Comparison of ENCODE assay signal across 8 cellular contexts in the genomic region with DNA sequence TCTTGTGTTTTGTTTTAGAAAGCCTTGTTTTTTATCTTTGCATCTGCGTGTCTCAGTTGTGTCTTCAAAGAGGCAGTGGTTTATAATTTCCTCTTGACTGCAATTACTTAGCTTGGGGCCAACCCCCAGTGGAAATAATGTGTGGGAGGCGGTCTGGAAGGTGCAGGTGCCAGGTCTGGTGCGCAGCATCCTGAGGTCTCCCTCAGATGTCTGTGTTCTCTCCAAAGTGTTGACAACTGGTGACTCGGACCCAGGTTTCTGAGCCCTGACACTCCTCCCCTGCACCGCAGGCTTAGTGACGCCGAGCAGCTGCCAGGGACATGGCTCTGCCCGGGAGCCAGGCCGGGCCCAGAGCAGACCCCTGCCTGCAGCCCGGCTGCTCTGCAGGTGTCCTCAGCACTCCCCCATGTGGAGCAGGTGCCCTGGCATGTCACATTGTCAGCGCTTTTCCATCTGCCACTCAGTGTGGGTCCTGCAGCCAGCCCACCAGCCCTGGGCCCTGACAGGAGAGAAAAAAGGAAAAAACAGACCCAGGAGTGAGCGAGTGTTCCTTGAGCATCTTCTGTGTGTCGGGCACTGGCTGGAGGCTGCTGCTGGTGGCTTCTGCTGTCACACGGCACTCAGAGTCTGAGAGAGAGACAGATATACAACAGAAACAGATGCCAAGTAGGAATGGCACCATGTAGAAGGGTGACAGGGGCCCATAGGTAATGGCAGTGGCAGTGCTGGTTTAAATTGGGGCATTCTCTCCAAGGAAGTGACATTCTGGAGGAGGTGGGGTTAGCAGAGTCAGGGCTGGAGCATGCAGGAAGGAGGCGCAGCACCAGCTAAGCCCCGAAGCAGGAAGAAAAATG. TPM values are rescaled to one million over a fixed set of nuclear protein-coding genes. Genes with fewer than 3 reads are reported as not detected.
A peak's percentile ranks its signal among the peaks of the same experiment; 100 is the strongest.
DNase-seq lines count a peak whose midpoint lies in the region; ATAC-seq and TF ChIP-seq lines count a peak whose summit lies in the region.

No MANE protein-coding gene starts in this region.

- H3K4me1 ChIP-seq in OCI-LY7 (ENCODE audit: insufficient read depth, low read length, poor library complexity, severe bottlenecking) (peaks cover 54% of the 10 kb centered on the region), spleen (peaks cover 19 to 51% (median 39%) of the 10 kb centered on the region in 6 donors)

- H3K79me2 ChIP-seq in OCI-LY7 (ENCODE audit: insufficient read depth, low read depth, low read length), result no peaks in the 10 kb centered on the region

- POLR2A ChIA-PET in OCI-LY7 (lab: Charles Lee), result interaction anchor here (0.7 to 1.5 kb wide), 4 partner anchors 9 to 64 kb away, joined by 3 to 4 read pairs (median 4); no protein-coding TSS in a partner anchor

- no peaks in the 10 kb centered on the region for H3K9me2 ChIP-seq in OCI-LY7 (ENCODE audit: insufficient read depth, low read length)

- no TSS peak for BruUV-seq in OCI-LY7 (replicated peaks; lab: Mats Ljungman, UMichigan)

- peak overlapping the region; percentile 67 for H3K27ac ChIP-seq in OCI-LY7 (ENCODE audit: low read depth, low read length, poor library complexity, severe bottlenecking)
- peak overlapping the region in 4 of 8 donors; percentile 34 to 73 (median 58) for H3K27ac ChIP-seq in spleen

- 40 to 54% (median 50%) methylated on average over 11 to 16 of the region's 16 CpGs for WGBS in spleen, 5 donors

- H2AFZ ChIP-seq in OCI-LY7 (ENCODE audit: low read length), result peak overlapping the region; percentile 41; the same call in 1 of the 2 replicates

- no peaks in the 10 kb centered on the region for H3K36me3 ChIP-seq in OCI-LY7 (ENCODE audit: insufficient read depth, low read length)
- peaks cover 0 to 65% (median 5%) of the 10 kb centered on the region in 6 donors for H3K36me3 ChIP-seq in spleen

- DNase-seq in GM13976 (ENCODE audit: low spot score) (peak; percentile 66), OCI-LY7 (ENCODE audit: low spot score) (peak; percentile 80), spleen (peak; percentile 82), dermis blood vessel endothelial cell (no peak), ACHN (no peak), inferior parietal cortex (ENCODE audit: extremely low spot score) (no peak)
- DNase-seq in activated T-helper 9 cell treated with anti-CD3 and anti-CD28 coated beads, Interleukin-2, amount 50 U/mL, for 16 hours (ENCODE audit: low read depth), result peak; percentile 62

- intact Hi-C loops in OCI-LY7 (cut with micrococcal nuclease; ENCODE audit: unreplicated experiment), result loop anchor here (5.0 kb wide), 1 partner anchor 158 kb away; the partner anchor contains the start of gene MAN1C1
- intact Hi-C loops in spleen (cut with DNase I; ENCODE audit: low total_unique reads), result no loop called here

- peak overlapping the region; percentile 14 for H3K4me3 ChIP-seq in OCI-LY7 (ENCODE audit: low read depth, low read length, poor library complexity, severe bottlenecking)
- H3K4me3 ChIP-seq in spleen, result peak overlapping the region in 2 of 8 donors; percentile 1 to 37

- H3K9me3 ChIP-seq in OCI-LY7 (ENCODE audit: low read length) (no peaks in the 10 kb centered on the region), spleen (no peaks in the 10 kb centered on the region)

- no peaks in the 10 kb centered on the region for H4K20me1 ChIP-seq in OCI-LY7 (ENCODE audit: insufficient read depth, low read length)

- no peak for TF ChIP-seq POLR2A in spleen (IDR thresholded peaks at IDR 0.05)

- no peak for ATAC-seq in HG02884 (IDR thresholded peaks at IDR 0.05; ENCODE audit: unreplicated experiment)

- H3K27me3 ChIP-seq in spleen (replicated peaks in 1 of 7), result no peaks in the 10 kb centered on the region

- CTCF ChIA-PET in OCI-LY7 (lab: Charles Lee; ENCODE audit: unreplicated experiment), result no interaction called here

- TF ChIP-seq CTCF in GM13976 (IDR thresholded peaks at IDR 0.05; ENCODE audit: borderline replicate concordance, control extremely low read depth, extremely low read depth, insufficient read depth, missing control alignments), result no peak
- peak; percentile 50 for TF ChIP-seq CTCF in OCI-LY7 (conservative IDR thresholded peaks at IDR 0.05; ENCODE audit: low read length)
- no peak for TF ChIP-seq CTCF in spleen (IDR thresholded peaks at IDR 0.05 in 8 of 11, conservative IDR thresholded peaks at IDR 0.05 in 3 of 11)

- H3K4me2 ChIP-seq in OCI-LY7 (ENCODE audit: low read length), result peak overlapping the region; percentile 62

- in situ Hi-C loops in GM13976 (cut with MboI; ENCODE audit: low sequenced_read_pairs, unreplicated experiment) (no loop called here), ACHN (cut with HindIII; ENCODE audit: low pct_ligation_motif_present, low pct_unique_long_range_greater_than_20kb, low sequenced_read_pairs) (no loop called here)

RNA-seq across cellular contexts. Expression of gene SELENON, which starts 24.8 kb away (rescaled TPM):
- 5.6 and 9.9 TPM in 2 replicates for total RNA-seq in OCI-LY7 (2014; rRNA removed; shearing (Covaris generic))
- total RNA-seq in OCI-LY7 (2022) (28.1 and 28.3 TPM in 2 replicates), spleen (10 to 100 TPM; 41.4 to 80.9 (median 59.2) TPM), dermis blood vessel endothelial cell (34.7 and 100 TPM in 2 replicates)
- polyA plus RNA-seq in spleen, result 10 to 100 TPM in 1 of 3 donors, 1 to 10 TPM in 2; 9.7 to 25.8 (median 9.7) TPM

RNA-seq across cellular contexts. Expression of gene MTFR1L, which starts 44.6 kb away (rescaled TPM):
- 33.6 and 35.3 TPM in 2 replicates for total RNA-seq in OCI-LY7 (2014; rRNA removed; shearing (Covaris generic))
- total RNA-seq in OCI-LY7 (2022) (43.4 and 51.2 TPM in 2 replicates), spleen (10 to 100 TPM; 44.6 to 74.7 (median 53.7) TPM), dermis blood vessel endothelial cell (27.4 and 34.7 TPM in 2 replicates)
- 10 to 100 TPM; 32.1 to 44.3 (median 43.0) TPM for polyA plus RNA-seq in spleen

Comparison
In these comparisons a context has a peak if more than half of its experiments do, and no peak if none do; other contexts are left out.
1. DNase-seq: peak in GM13976 (single experiment), OCI-LY7 (single experiment), activated T-helper 9 cell treated with anti-CD3 and anti-CD28 coated beads, Interleukin-2, amount 50 U/mL, for 16 hours (single experiment) and spleen (single experiment); none in dermis blood vessel endothelial cell (single experiment), ACHN (single experiment) and inferior parietal cortex (single experiment).